10 cellular contexts compared by ENCODE assay signal in genomic region chr1:226366290-226366689, GRCh38.
"Had no signal": no experiment of that assay in that cellular context is flagged by ENCODE, and none has a peak within 500 bp of the region (broad histone marks: within the 10 kb centered on the region; RNA-seq: fewer than 3 reads in every experiment).

No MANE protein-coding gene starts in this region.

- H3K27me3 ChIP-seq: hepatocyte, ovary, thyroid gland had no signal

- DNase-seq: activated CD4-positive, alpha-beta T cell treated with anti-CD3 and anti-CD28 coated beads, Interleukin-2, amount 50 U/mL, for 4 hours; activated CD4-positive, CD25-positive, alpha-beta regulatory T cell treated with anti-CD3 and anti-CD28 coated beads, Interleukin-2, amount 50 U/mL, for 72 hours; activated T-cell treated with anti-CD3 and anti-CD28 coated beads, Interleukin-2, amount 50 U/mL, for 1 hour; cerebellar nuclear complex; effector CD8-positive, alpha-beta T cell; kidney; ovary; SW 1271 had no signal

- H3K79me2 ChIP-seq: hepatocyte had no signal

- H3K4me3 ChIP-seq: hepatocyte, ovary, thyroid gland had no signal

- H3K4me2 ChIP-seq: hepatocyte had no signal

- H3K27ac ChIP-seq: hepatocyte, ovary, thyroid gland had no signal

- H2AFZ ChIP-seq: hepatocyte had no signal

- FAIRE-seq: kidney had no signal

- H3K36me3 ChIP-seq: ovary had no signal

- H3K9me3 ChIP-seq: ovary, thyroid gland had no signal
